In the genomic region with DNA sequence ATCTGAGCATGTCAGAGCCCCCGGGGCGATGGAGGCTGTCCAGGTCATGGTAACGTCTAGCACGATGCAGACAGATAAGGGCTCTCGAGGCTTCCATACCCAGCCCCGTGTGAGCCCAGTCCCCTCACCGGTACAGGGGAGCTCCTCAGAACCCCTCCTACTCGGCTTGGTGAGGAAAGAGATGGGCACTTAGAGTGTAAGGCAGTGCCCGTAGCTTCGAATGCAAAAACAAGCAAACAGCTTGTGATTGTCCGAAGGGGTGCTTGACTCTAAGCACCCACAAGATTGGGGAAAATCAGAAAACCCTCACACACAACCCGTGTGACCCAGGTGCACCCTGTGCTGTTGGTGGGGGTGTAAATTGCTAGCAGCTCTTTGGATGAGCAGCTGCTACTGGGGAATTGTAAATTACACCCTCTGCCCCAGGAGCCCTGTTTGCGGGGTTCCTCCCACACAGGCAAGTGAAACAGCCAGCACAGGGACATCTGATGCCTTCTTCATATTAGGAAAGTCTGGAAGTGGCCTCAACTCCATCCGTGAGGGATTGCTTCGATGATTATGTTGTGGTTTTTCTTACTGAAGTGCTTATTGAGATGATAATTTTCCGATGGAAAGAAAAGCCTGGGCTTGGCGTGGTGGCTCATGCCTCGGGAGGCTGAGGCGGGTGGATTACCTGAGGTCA, we compare ENCODE assay signal across 1 cellular context.
TF ChIP-seq lines count a peak whose summit lies in the region.

No MANE protein-coding gene starts in this region.

TF ChIP-seq in GM23338, 12 proteins besides CTCF, POLR2A, EP300 and RAD21 (continued from another document):
- TF ChIP-seq, protein P1, sequence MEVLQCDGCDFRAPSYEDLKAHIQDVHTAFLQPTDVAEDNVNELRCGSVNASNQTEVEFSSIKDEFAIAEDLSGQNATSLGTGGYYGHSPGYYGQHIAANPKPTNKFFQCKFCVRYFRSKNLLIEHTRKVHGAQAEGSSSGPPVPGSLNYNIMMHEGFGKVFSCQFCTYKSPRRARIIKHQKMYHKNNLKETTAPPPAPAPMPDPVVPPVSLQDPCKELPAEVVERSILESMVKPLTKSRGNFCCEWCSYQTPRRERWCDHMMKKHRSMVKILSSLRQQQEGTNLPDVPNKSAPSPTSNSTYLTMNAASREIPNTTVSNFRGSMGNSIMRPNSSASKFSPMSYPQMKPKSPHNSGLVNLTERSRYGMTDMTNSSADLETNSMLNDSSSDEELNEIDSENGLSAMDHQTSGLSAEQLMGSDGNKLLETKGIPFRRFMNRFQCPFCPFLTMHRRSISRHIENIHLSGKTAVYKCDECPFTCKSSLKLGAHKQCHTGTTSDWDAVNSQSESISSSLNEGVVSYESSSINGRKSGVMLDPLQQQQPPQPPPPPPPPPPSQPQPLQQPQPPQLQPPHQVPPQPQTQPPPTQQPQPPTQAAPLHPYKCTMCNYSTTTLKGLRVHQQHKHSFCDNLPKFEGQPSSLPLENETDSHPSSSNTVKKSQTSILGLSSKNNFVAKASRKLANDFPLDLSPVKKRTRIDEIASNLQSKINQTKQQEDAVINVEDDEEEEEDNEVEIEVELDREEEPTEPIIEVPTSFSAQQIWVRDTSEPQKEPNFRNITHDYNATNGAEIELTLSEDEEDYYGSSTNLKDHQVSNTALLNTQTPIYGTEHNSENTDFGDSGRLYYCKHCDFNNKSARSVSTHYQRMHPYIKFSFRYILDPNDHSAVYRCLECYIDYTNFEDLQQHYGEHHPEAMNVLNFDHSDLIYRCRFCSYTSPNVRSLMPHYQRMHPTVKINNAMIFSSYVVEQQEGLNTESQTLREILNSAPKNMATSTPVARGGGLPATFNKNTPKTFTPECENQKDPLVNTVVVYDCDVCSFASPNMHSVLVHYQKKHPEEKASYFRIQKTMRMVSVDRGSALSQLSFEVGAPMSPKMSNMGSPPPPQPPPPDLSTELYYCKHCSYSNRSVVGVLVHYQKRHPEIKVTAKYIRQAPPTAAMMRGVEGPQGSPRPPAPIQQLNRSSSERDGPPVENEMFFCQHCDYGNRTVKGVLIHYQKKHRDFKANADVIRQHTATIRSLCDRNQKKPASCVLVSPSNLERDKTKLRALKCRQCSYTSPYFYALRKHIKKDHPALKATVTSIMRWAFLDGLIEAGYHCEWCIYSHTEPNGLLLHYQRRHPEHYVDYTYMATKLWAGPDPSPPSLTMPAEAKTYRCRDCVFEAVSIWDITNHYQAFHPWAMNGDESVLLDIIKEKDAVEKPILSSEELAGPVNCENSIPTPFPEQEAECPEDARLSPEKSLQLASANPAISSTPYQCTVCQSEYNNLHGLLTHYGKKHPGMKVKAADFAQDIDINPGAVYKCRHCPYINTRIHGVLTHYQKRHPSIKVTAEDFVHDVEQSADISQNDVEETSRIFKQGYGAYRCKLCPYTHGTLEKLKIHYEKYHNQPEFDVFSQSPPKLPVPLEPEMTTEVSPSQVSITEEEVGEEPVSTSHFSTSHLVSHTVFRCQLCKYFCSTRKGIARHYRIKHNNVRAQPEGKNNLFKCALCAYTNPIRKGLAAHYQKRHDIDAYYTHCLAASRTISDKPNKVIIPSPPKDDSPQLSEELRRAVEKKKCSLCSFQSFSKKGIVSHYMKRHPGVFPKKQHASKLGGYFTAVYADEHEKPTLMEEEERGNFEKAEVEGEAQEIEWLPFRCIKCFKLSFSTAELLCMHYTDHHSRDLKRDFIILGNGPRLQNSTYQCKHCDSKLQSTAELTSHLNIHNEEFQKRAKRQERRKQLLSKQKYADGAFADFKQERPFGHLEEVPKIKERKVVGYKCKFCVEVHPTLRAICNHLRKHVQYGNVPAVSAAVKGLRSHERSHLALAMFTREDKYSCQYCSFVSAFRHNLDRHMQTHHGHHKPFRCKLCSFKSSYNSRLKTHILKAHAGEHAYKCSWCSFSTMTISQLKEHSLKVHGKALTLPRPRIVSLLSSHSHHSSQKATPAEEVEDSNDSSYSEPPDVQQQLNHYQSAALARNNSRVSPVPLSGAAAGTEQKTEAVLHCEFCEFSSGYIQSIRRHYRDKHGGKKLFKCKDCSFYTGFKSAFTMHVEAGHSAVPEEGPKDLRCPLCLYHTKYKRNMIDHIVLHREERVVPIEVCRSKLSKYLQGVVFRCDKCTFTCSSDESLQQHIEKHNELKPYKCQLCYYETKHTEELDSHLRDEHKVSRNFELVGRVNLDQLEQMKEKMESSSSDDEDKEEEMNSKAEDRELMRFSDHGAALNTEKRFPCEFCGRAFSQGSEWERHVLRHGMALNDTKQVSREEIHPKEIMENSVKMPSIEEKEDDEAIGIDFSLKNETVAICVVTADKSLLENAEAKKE (CRISPR knock-in tag; IDR thresholded peaks at IDR 0.05): no peak
- TF ChIP-seq POLR2AphosphoS5 (IDR thresholded peaks at IDR 0.05; ENCODE audit: low read depth): no peak
- TF ChIP-seq JUNB (IDR thresholded peaks at IDR 0.05; ENCODE audit: unreplicated experiment): no peak
- no peak for TF ChIP-seq ZNF114 (CRISPR knock-in tag; IDR thresholded peaks at IDR 0.05)
- TF ChIP-seq STAT1 (IDR thresholded peaks at IDR 0.05; ENCODE audit: unreplicated experiment): no peak
- TF ChIP-seq, protein P2, sequence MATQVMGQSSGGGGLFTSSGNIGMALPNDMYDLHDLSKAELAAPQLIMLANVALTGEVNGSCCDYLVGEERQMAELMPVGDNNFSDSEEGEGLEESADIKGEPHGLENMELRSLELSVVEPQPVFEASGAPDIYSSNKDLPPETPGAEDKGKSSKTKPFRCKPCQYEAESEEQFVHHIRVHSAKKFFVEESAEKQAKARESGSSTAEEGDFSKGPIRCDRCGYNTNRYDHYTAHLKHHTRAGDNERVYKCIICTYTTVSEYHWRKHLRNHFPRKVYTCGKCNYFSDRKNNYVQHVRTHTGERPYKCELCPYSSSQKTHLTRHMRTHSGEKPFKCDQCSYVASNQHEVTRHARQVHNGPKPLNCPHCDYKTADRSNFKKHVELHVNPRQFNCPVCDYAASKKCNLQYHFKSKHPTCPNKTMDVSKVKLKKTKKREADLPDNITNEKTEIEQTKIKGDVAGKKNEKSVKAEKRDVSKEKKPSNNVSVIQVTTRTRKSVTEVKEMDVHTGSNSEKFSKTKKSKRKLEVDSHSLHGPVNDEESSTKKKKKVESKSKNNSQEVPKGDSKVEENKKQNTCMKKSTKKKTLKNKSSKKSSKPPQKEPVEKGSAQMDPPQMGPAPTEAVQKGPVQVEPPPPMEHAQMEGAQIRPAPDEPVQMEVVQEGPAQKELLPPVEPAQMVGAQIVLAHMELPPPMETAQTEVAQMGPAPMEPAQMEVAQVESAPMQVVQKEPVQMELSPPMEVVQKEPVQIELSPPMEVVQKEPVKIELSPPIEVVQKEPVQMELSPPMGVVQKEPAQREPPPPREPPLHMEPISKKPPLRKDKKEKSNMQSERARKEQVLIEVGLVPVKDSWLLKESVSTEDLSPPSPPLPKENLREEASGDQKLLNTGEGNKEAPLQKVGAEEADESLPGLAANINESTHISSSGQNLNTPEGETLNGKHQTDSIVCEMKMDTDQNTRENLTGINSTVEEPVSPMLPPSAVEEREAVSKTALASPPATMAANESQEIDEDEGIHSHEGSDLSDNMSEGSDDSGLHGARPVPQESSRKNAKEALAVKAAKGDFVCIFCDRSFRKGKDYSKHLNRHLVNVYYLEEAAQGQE (IDR thresholded peaks at IDR 0.05; ENCODE audit: unreplicated experiment): no peak
